Comparison of ENCODE assay signal across 22 cellular contexts in genomic region chr15:89746386-89746974, GRCh38. TPM values are rescaled to one million over a fixed set of nuclear protein-coding genes. Genes with fewer than 3 reads are reported as not detected.
A peak's percentile ranks its signal among the peaks of the same experiment; 100 is the strongest.
DNase-seq lines count a peak whose midpoint lies in the region; ATAC-seq, FAIRE-seq and TF ChIP-seq lines count a peak whose summit lies in the region.
"Had no signal": no experiment of that assay in that cellular context is flagged by ENCODE, and none has a peak within 500 bp of the region (broad histone marks: within the 10 kb centered on the region; RNA-seq: fewer than 3 reads in every experiment).

No MANE protein-coding gene starts in this region.

- H3K79me2 ChIP-seq in HepG2 (ENCODE audit: insufficient read depth, low read length) = no peaks in the 10 kb centered on the region

- peak overlapping the region; percentile 35 for H4K8ac ChIP-seq in mesenchymal stem cell (ENCODE audit: low read length)

- H3K4me2 ChIP-seq in HepG2 (ENCODE audit: low read depth, low read length) = no peak overlapping the region
- no peak overlapping the region for H3K4me2 ChIP-seq in mesenchymal stem cell (ENCODE audit: low read length, poor library complexity, severe bottlenecking)
- H3K4me2 ChIP-seq: A549 had no signal

- no peak for FAIRE-seq in HepG2 (lab: Jason Lieb, UNC)
- FAIRE-seq: A549, GM12878 had no signal

- 38% methylated on average over 13 of the region's 14 CpGs for WGBS in HepG2 (ENCODE audit: low lambda C conversion rate)
- WGBS in right lobe of liver (ENCODE audit: insufficient coverage, low coverage, low lambda C conversion rate, missing lambda C conversion rate) = 64% methylated on average over 14 of the region's 14 CpGs
- 61% methylated on average over 14 of the region's 14 CpGs for WGBS in mesenchymal stem cell

- H2BK120ac ChIP-seq in mesenchymal stem cell (ENCODE audit: low read depth, low read length) = no peak overlapping the region

- no peak overlapping the region for H2BK12ac ChIP-seq in mesenchymal stem cell (ENCODE audit: low read length in 2 of 2)

- H3K18ac ChIP-seq in mesenchymal stem cell (ENCODE audit: low read depth in 1 of 2, low read length in 2 of 2) = no peak overlapping the region

- in situ Hi-C loops in HepG2 (cut with HindIII; ENCODE audit: extremely low pct_ligation_motif_present, low pct_unique_long_range_greater_than_20kb) = loop anchor here (25.0 kb wide), 1 partner anchor 341 kb away; no protein-coding TSS in a partner anchor

- no peak overlapping the region for H2BK15ac ChIP-seq in mesenchymal stem cell (ENCODE audit: low read depth, poor library complexity, severe bottlenecking)

- no peak for TF ChIP-seq EP300 in HepG2 (IDR thresholded peaks at IDR 0.05; ENCODE audit: low read depth in 2 of 2, low read length in 2 of 2)
- no peak for TF ChIP-seq EP300 in HepG2 (CRISPR knock-in tag; IDR thresholded peaks at IDR 0.05; ENCODE audit: borderline replicate concordance)

- no peak overlapping the region for H3K4me3 ChIP-seq in HepG2 (replicated peaks in 1 of 3; ENCODE audit: insufficient read depth in 1 of 3, low read depth in 2 of 3, low read length in 3 of 3)
- no peak overlapping the region for H3K4me3 ChIP-seq in right lobe of liver
- H3K4me3 ChIP-seq in mesenchymal stem cell (ENCODE audit: insufficient read depth in 1 of 2, low read depth in 1 of 2, low read length in 2 of 2) = no peak overlapping the region
- H3K4me3 ChIP-seq: A549, GM12878 had no signal

- no peak for DNase-seq in HepG2 (ENCODE audit: low spot score)
- no peak for DNase-seq in right lobe of liver
- DNase-seq in mesenchymal stem cell = no peak
- no peak for DNase-seq in NCI-H1092 (lab: John Stamatoyannopoulos, UW)
- DNase-seq: AML-193; Calu3; CD4-positive, alpha-beta T cell; DMS79 treated with DMSO at 0.1 percent for 48 hours; GDM1; NCI-H1417 treated with DMSO at 0.1 percent for 48 hours; NCI-H1930; NCI-H526 treated with DMSO at 0.1 percent for 48 hours had no signal

- POLR2A ChIA-PET in HepG2 (lab: Yijun Ruan, JAX) = no interaction called here

- CTCF ChIA-PET in HepG2 (lab: Yijun Ruan, JAX; ENCODE audit: low intra/inter-chr PET ratio, low total read pairs) = no interaction called here

- H4K20me1 ChIP-seq in HepG2 (ENCODE audit: insufficient read depth, low read length) = no peaks in the 10 kb centered on the region

- H4K91ac ChIP-seq in mesenchymal stem cell (ENCODE audit: low read length) = no peak overlapping the region

- no peak overlapping the region for H3K23ac ChIP-seq in mesenchymal stem cell (ENCODE audit: low read length in 2 of 2)

- H3K27ac ChIP-seq in HepG2 (ENCODE audit: extremely low read length, insufficient read depth, low read length) (no peak overlapping the region), right lobe of liver (no peak overlapping the region), VCaP (peak overlapping the region; percentile 100), mesenchymal stem cell (ENCODE audit: low read length, poor library complexity, severe bottlenecking) (no peak overlapping the region)
- H3K27ac ChIP-seq: A549, RWPE1 had no signal

- H2AK5ac ChIP-seq in mesenchymal stem cell (ENCODE audit: low read length, severe bottlenecking) = no peak overlapping the region

- H3K27me3 ChIP-seq in HepG2 (ENCODE audit: control insufficient read depth in 1 of 2, insufficient read depth in 2 of 2, low read length in 2 of 2) (peaks cover 12 to 57% of the 10 kb centered on the region in 2 experiments; a peak in 4 of 5 replicates), right lobe of liver (no peaks in the 10 kb centered on the region), mesenchymal stem cell (ENCODE audit: control insufficient read depth in 1 of 2, insufficient read depth in 1 of 2, low read length in 2 of 2) (peaks cover 63 to 65% of the 10 kb centered on the region in 2 experiments)

- H3K9ac ChIP-seq in HepG2 (ENCODE audit: insufficient read depth, low read depth, low read length) = no peak overlapping the region
- H3K9ac ChIP-seq in mesenchymal stem cell (ENCODE audit: low read length) = no peak overlapping the region

- ATAC-seq in HepG2 (no peak), right lobe of liver (no peak), HG02571 (IDR thresholded peaks at IDR 0.05; ENCODE audit: unreplicated experiment) (no peak), GM18873 (IDR thresholded peaks at IDR 0.05; ENCODE audit: low FRiP score, unreplicated experiment) (no peak), HG03039 (IDR thresholded peaks at IDR 0.05; ENCODE audit: unreplicated experiment) (no peak)
- ATAC-seq: A549, GM12878 had no signal

- H2BK5ac ChIP-seq in mesenchymal stem cell (ENCODE audit: low read depth, low read length, poor library complexity, severe bottlenecking) = no peak overlapping the region

- TF ChIP-seq POLR2A in HepG2 (IDR thresholded peaks at IDR 0.05; ENCODE audit: insufficient read depth in 1 of 2, low read depth in 2 of 2, low read length in 2 of 2) (no peak), right lobe of liver (IDR thresholded peaks at IDR 0.05) (no peak)

- H3K14ac ChIP-seq in mesenchymal stem cell (ENCODE audit: low read length in 2 of 2) = peak overlapping the region in 1 of 2 experiments; percentile 42

- H3K9me3 ChIP-seq in HepG2 (ENCODE audit: low read length) = no peaks in the 10 kb centered on the region
- H3K9me3 ChIP-seq in right lobe of liver = no peaks in the 10 kb centered on the region
- no peaks in the 10 kb centered on the region for H3K9me3 ChIP-seq in mesenchymal stem cell (ENCODE audit: control insufficient read depth, low read length)
- H3K9me3 ChIP-seq: A549 had no signal

- no TSS peak for BruUV-seq in HepG2 (replicated peaks; lab: Mats Ljungman, UMichigan)

- H3K4me1 ChIP-seq in HepG2 (ENCODE audit: insufficient read depth, low read length) (peaks cover 4% of the 10 kb centered on the region), right lobe of liver (peaks cover 0 to 10% (median 0%) of the 10 kb centered on the region in 4 donors), mesenchymal stem cell (ENCODE audit: control insufficient read depth, insufficient read depth, low read depth, low read length) (peaks cover 18% of the 10 kb centered on the region)

- no peaks in the 10 kb centered on the region for H3K79me1 ChIP-seq in mesenchymal stem cell (replicated peaks; ENCODE audit: low read length, poor library complexity, severe bottlenecking)

- TF ChIP-seq CTCF in HepG2 (CRISPR knock-in tag; IDR thresholded peaks at IDR 0.05) (no peak), right lobe of liver (IDR thresholded peaks at IDR 0.05) (no peak), VCaP (conservative IDR thresholded peaks at IDR 0.05) (no peak)

- intact Hi-C loops in HepG2 (cut with micrococcal nuclease; ENCODE audit: unreplicated experiment) (no loop called here), right lobe of liver (cut with DNase I) (loop anchor here (10.0 kb wide), 2 partner anchors 138 to 338 kb away; no protein-coding TSS in a partner anchor)

- no peak for TF ChIP-seq RAD21 in HepG2 (CRISPR knock-in tag; IDR thresholded peaks at IDR 0.05)

- H2AFZ ChIP-seq in HepG2 (ENCODE audit: low read length) (no peak overlapping the region), mesenchymal stem cell (ENCODE audit: low read depth, low read length) (no peak overlapping the region)

- no peak overlapping the region for H3K4ac ChIP-seq in mesenchymal stem cell (ENCODE audit: low read depth in 1 of 2, low read length in 2 of 2)

- H3K36me3 ChIP-seq in HepG2 (replicated peaks in 1 of 2; ENCODE audit: control insufficient read depth in 1 of 2, insufficient read depth in 2 of 2, low read length in 2 of 2) = no peaks in the 10 kb centered on the region
- no peaks in the 10 kb centered on the region for H3K36me3 ChIP-seq in right lobe of liver
- H3K36me3 ChIP-seq in mesenchymal stem cell (ENCODE audit: control insufficient read depth in 1 of 2, insufficient read depth in 2 of 2, low read depth in 1 of 2, low read length in 2 of 2) = no peaks in the 10 kb centered on the region

RNA-seq across cellular contexts. Expression of gene MESP1, which starts 4.6 kb away (rescaled TPM):
- total RNA-seq in HepG2 (2016; rRNA removed; fragmentation: Illumina TruSeq; extraction: Trizol) (not detected in 2 replicates), right lobe of liver (1 to 10 TPM in 5 of 6 experiments, under 1 TPM in 1; 0.86 to 3.0 (median 2.1) TPM)
- total RNA-seq in HepG2 (2016; cell fraction: cytosol; rRNA removed; fragmentation: Illumina TruSeq; extraction: Trizol; ENCODE audit: low read depth) = 0.09 TPM in 1 of 2 replicates, not detected in the other
- not detected in 2 replicates for total RNA-seq in HepG2 (2016; cell fraction: insoluble cytoplasmic fraction; rRNA removed; fragmentation: Illumina TruSeq; extraction: Trizol)
- total RNA-seq in HepG2 (2016; cell fraction: membrane; rRNA removed; fragmentation: Illumina TruSeq; extraction: Trizol) = not detected in 2 replicates
- not detected in 2 replicates for total RNA-seq in HepG2 (2016; cell fraction: nucleus; rRNA removed; fragmentation: Illumina TruSeq; extraction: Trizol)
- polyA plus RNA-seq in HepG2 (2011; rRNA removed) = not detected in 2 replicates
- polyA plus RNA-seq in HepG2 (2011; cell fraction: cytosol; rRNA removed) = not detected in 2 replicates
- polyA plus RNA-seq in HepG2 (2011; cell fraction: nucleus; rRNA removed) = not detected in 2 replicates
- polyA plus RNA-seq in HepG2 (2012) = not detected in 2 replicates
- polyA plus RNA-seq in HepG2 (2016; cell fraction: cytosol; fragmentation: Illumina TruSeq; extraction: Trizol; ENCODE audit: low read depth) = 0.09 TPM in 1 of 2 replicates, not detected in the other
- not detected in 2 replicates for polyA plus RNA-seq in HepG2 (2016; cell fraction: insoluble cytoplasmic fraction; fragmentation: Illumina TruSeq; extraction: Trizol; ENCODE audit: low read depth)
- polyA plus RNA-seq in HepG2 (2016; cell fraction: membrane; fragmentation: Illumina TruSeq; extraction: Trizol; ENCODE audit: low read depth) = not detected in 2 replicates
- not detected in 2 replicates for polyA plus RNA-seq in HepG2 (2016; cell fraction: nucleus; fragmentation: Illumina TruSeq; extraction: Trizol; ENCODE audit: insufficient read depth, low read depth)
- polyA minus RNA-seq in HepG2 (2011; rRNA and poly(A)+ RNA removed; ENCODE audit: low replicate concordance) = 1.7 TPM in 1 of 2 replicates, not detected in the other
- polyA minus RNA-seq in HepG2 (2011; cell fraction: cytosol; rRNA and poly(A)+ RNA removed) = 1.3 TPM in 1 of 2 replicates, not detected in the other
- polyA minus RNA-seq in HepG2 (2011; cell fraction: nucleus; rRNA and poly(A)+ RNA removed) = 0.26 TPM in 1 of 2 replicates, not detected in the other
- 0.03 TPM for polyA plus RNA-seq in mesenchymal stem cell (2013, experiment 1 of 2)
- polyA plus RNA-seq in mesenchymal stem cell (2013, experiment 2 of 2) = 0.03 TPM

RNA-seq across cellular contexts. Expression of gene MESP2, which starts 29.7 kb away (rescaled TPM):
- not detected in 2 replicates for total RNA-seq in HepG2 (2016; rRNA removed; fragmentation: Illumina TruSeq; extraction: Trizol)
- total RNA-seq in HepG2 (2016; cell fraction: cytosol; rRNA removed; fragmentation: Illumina TruSeq; extraction: Trizol; ENCODE audit: low read depth) = not detected in 2 replicates
- total RNA-seq in HepG2 (2016; cell fraction: insoluble cytoplasmic fraction; rRNA removed; fragmentation: Illumina TruSeq; extraction: Trizol) = 0.13 TPM in 1 of 2 replicates, not detected in the other
- not detected in 2 replicates for total RNA-seq in HepG2 (2016; cell fraction: membrane; rRNA removed; fragmentation: Illumina TruSeq; extraction: Trizol)
- not detected in 2 replicates for total RNA-seq in HepG2 (2016; cell fraction: nucleus; rRNA removed; fragmentation: Illumina TruSeq; extraction: Trizol)
- not detected in 2 replicates for polyA plus RNA-seq in HepG2 (2011; rRNA removed)
- polyA plus RNA-seq in HepG2 (2011; cell fraction: cytosol; rRNA removed) = not detected in 2 replicates
- not detected in 2 replicates for polyA plus RNA-seq in HepG2 (2011; cell fraction: nucleus; rRNA removed)
- not detected in 2 replicates for polyA plus RNA-seq in HepG2 (2012)
- not detected in 2 replicates for polyA plus RNA-seq in HepG2 (2016; cell fraction: cytosol; fragmentation: Illumina TruSeq; extraction: Trizol; ENCODE audit: low read depth)
- polyA plus RNA-seq in HepG2 (2016; cell fraction: insoluble cytoplasmic fraction; fragmentation: Illumina TruSeq; extraction: Trizol; ENCODE audit: low read depth) = not detected in 2 replicates
- not detected in 2 replicates for polyA plus RNA-seq in HepG2 (2016; cell fraction: membrane; fragmentation: Illumina TruSeq; extraction: Trizol; ENCODE audit: low read depth)
- not detected in 2 replicates for polyA plus RNA-seq in HepG2 (2016; cell fraction: nucleus; fragmentation: Illumina TruSeq; extraction: Trizol; ENCODE audit: insufficient read depth, low read depth)
- not detected in 2 replicates for polyA minus RNA-seq in HepG2 (2011; rRNA and poly(A)+ RNA removed; ENCODE audit: low replicate concordance)
- polyA minus RNA-seq in HepG2 (2011; cell fraction: cytosol; rRNA and poly(A)+ RNA removed) = not detected in 2 replicates
- not detected in 2 replicates for polyA minus RNA-seq in HepG2 (2011; cell fraction: nucleus; rRNA and poly(A)+ RNA removed)
- under 1 TPM in 1 of 6 experiments, not detected in 5; 0.12 TPM for total RNA-seq in right lobe of liver
- polyA plus RNA-seq in mesenchymal stem cell (2013, experiment 1 of 2) = 0.12 TPM
- polyA plus RNA-seq in mesenchymal stem cell (2013, experiment 2 of 2) = 0.07 TPM
- total RNA-seq: Calu3; CD4-positive, alpha-beta T cell; GM12878 had no signal
- polyA plus RNA-seq: IgD-negative memory B cell had no signal

RNA-seq across cellular contexts. Expression of gene WDR93, which starts 55.9 kb away (rescaled TPM):
- total RNA-seq in HepG2 (2016; rRNA removed; fragmentation: Illumina TruSeq; extraction: Trizol) (not detected in 2 replicates), right lobe of liver (not detected)
- total RNA-seq in HepG2 (2016; cell fraction: cytosol; rRNA removed; fragmentation: Illumina TruSeq; extraction: Trizol; ENCODE audit: low read depth) = not detected in 2 replicates
- 0.06 TPM in 1 of 2 replicates, not detected in the other for total RNA-seq in HepG2 (2016; cell fraction: insoluble cytoplasmic fraction; rRNA removed; fragmentation: Illumina TruSeq; extraction: Trizol)
- not detected in 2 replicates for total RNA-seq in HepG2 (2016; cell fraction: membrane; rRNA removed; fragmentation: Illumina TruSeq; extraction: Trizol)
- total RNA-seq in HepG2 (2016; cell fraction: nucleus; rRNA removed; fragmentation: Illumina TruSeq; extraction: Trizol) = not detected in 2 replicates
- 0.07 and 0.08 TPM in 2 replicates for polyA plus RNA-seq in HepG2 (2011; rRNA removed)
- 0.03 and 0.05 TPM in 2 replicates for polyA plus RNA-seq in HepG2 (2011; cell fraction: cytosol; rRNA removed)
- not detected in 2 replicates for polyA plus RNA-seq in HepG2 (2011; cell fraction: nucleus; rRNA removed)
- polyA plus RNA-seq in HepG2 (2012) = not detected in 2 replicates
- not detected in 2 replicates for polyA plus RNA-seq in HepG2 (2016; cell fraction: cytosol; fragmentation: Illumina TruSeq; extraction: Trizol; ENCODE audit: low read depth)
- polyA plus RNA-seq in HepG2 (2016; cell fraction: insoluble cytoplasmic fraction; fragmentation: Illumina TruSeq; extraction: Trizol; ENCODE audit: low read depth) = not detected in 2 replicates
- not detected in 2 replicates for polyA plus RNA-seq in HepG2 (2016; cell fraction: membrane; fragmentation: Illumina TruSeq; extraction: Trizol; ENCODE audit: low read depth)
- not detected in 2 replicates for polyA plus RNA-seq in HepG2 (2016; cell fraction: nucleus; fragmentation: Illumina TruSeq; extraction: Trizol; ENCODE audit: insufficient read depth, low read depth)
- polyA minus RNA-seq in HepG2 (2011; rRNA and poly(A)+ RNA removed; ENCODE audit: low replicate concordance) = 0.14 TPM in 1 of 2 replicates, not detected in the other
- polyA minus RNA-seq in HepG2 (2011; cell fraction: cytosol; rRNA and poly(A)+ RNA removed) = not detected in 2 replicates
- polyA minus RNA-seq in HepG2 (2011; cell fraction: nucleus; rRNA and poly(A)+ RNA removed) = not detected in 2 replicates
- polyA plus RNA-seq in mesenchymal stem cell (2013, experiment 1 of 2) = 0.07 TPM
- polyA plus RNA-seq in mesenchymal stem cell (2013, experiment 2 of 2) = 0.04 TPM
- total RNA-seq: Calu3; CD4-positive, alpha-beta T cell; GM12878; LHCN-M2 had no signal
- polyA plus RNA-seq: GM12878, GM23338, IgD-negative memory B cell had no signal

RNA-seq across cellular contexts. Expression of gene PEX11A, which starts 55.9 kb away (rescaled TPM):
- total RNA-seq in HepG2 (2016; rRNA removed; fragmentation: Illumina TruSeq; extraction: Trizol) (13.9 and 15.1 TPM in 2 replicates), right lobe of liver (10 to 100 TPM in 5 of 6 experiments, 1 to 10 TPM in 1; 6.9 to 30.9 (median 22.6) TPM)
- total RNA-seq in HepG2 (2016; cell fraction: cytosol; rRNA removed; fragmentation: Illumina TruSeq; extraction: Trizol; ENCODE audit: low read depth) = 4.7 and 7.4 TPM in 2 replicates
- 13.4 and 17.5 TPM in 2 replicates for total RNA-seq in HepG2 (2016; cell fraction: insoluble cytoplasmic fraction; rRNA removed; fragmentation: Illumina TruSeq; extraction: Trizol)
- total RNA-seq in HepG2 (2016; cell fraction: membrane; rRNA removed; fragmentation: Illumina TruSeq; extraction: Trizol) = 13.1 and 13.3 TPM in 2 replicates
- total RNA-seq in HepG2 (2016; cell fraction: nucleus; rRNA removed; fragmentation: Illumina TruSeq; extraction: Trizol) = 10.3 and 14.3 TPM in 2 replicates
- 9.9 and 10.2 TPM in 2 replicates for polyA plus RNA-seq in HepG2 (2011; rRNA removed)
- 6.7 and 8.8 TPM in 2 replicates for polyA plus RNA-seq in HepG2 (2011; cell fraction: cytosol; rRNA removed)
- polyA plus RNA-seq in HepG2 (2011; cell fraction: nucleus; rRNA removed) = 3.8 and 4.1 TPM in 2 replicates
- 7.1 and 12.4 TPM in 2 replicates for polyA plus RNA-seq in HepG2 (2012)
- 4.6 and 5.2 TPM in 2 replicates for polyA plus RNA-seq in HepG2 (2016; cell fraction: cytosol; fragmentation: Illumina TruSeq; extraction: Trizol; ENCODE audit: low read depth)
- polyA plus RNA-seq in HepG2 (2016; cell fraction: insoluble cytoplasmic fraction; fragmentation: Illumina TruSeq; extraction: Trizol; ENCODE audit: low read depth) = 11.8 and 13.2 TPM in 2 replicates
- 7.2 and 9.6 TPM in 2 replicates for polyA plus RNA-seq in HepG2 (2016; cell fraction: membrane; fragmentation: Illumina TruSeq; extraction: Trizol; ENCODE audit: low read depth)
- polyA plus RNA-seq in HepG2 (2016; cell fraction: nucleus; fragmentation: Illumina TruSeq; extraction: Trizol; ENCODE audit: insufficient read depth, low read depth) = 20.5 and 22.2 TPM in 2 replicates
- polyA minus RNA-seq in HepG2 (2011; rRNA and poly(A)+ RNA removed; ENCODE audit: low replicate concordance) = 11.1 and 11.3 TPM in 2 replicates
- polyA minus RNA-seq in HepG2 (2011; cell fraction: cytosol; rRNA and poly(A)+ RNA removed) = 6.5 and 7.1 TPM in 2 replicates
- 4.8 and 7.3 TPM in 2 replicates for polyA minus RNA-seq in HepG2 (2011; cell fraction: nucleus; rRNA and poly(A)+ RNA removed)
- 3.7 TPM for polyA plus RNA-seq in mesenchymal stem cell (2013, experiment 1 of 2)
- 3.5 TPM for polyA plus RNA-seq in mesenchymal stem cell (2013, experiment 2 of 2)
